ENCODE assay signal across 9 cellular contexts in the genomic region with DNA sequence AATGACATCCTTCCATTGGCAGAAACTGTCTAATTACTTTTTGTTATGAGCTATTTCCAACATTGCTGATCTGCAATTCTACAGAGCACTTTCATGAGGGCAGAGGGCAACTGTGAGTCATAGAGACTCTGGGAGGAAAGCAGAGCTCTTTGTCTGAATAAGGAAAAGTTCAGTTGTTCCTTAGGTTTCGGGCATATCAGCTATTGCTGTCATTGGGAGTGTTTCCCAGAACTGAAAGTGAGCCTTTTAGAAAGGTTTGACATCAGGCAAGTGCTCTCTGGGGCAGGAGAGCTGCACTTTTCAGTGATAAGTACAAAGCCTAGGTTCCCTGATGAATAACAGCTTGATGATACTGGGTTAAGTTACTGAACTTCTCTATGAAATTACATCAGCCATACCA.
DNase-seq lines count a peak whose midpoint lies in the region; ATAC-seq, FAIRE-seq and TF ChIP-seq lines count a peak whose summit lies in the region.
"Had no signal": no experiment of that assay in that cellular context is flagged by ENCODE, and none has a peak within 500 bp of the region (broad histone marks: within the 10 kb centered on the region; RNA-seq: fewer than 3 reads in every experiment).

No MANE protein-coding gene starts in this region.

- peaks cover 7 to 21% of the 10 kb centered on the region in 2 experiments; a peak in 3 of 4 replicates for H3K4me1 ChIP-seq in HCT116 (ENCODE audit: control insufficient read depth in 1 of 2, insufficient read depth in 2 of 2, low read length in 2 of 2)
- H3K4me1 ChIP-seq in breast epithelium = no peaks in the 10 kb centered on the region
- no peaks in the 10 kb centered on the region for H3K4me1 ChIP-seq in kidney (ENCODE audit: control insufficient read depth in 1 of 2, insufficient read depth in 1 of 2, low read depth in 1 of 2, low read length in 2 of 2)
- H3K4me1 ChIP-seq in smooth muscle cell (ENCODE audit: low read depth) = peaks cover 20% of the 10 kb centered on the region

- no peaks in the 10 kb centered on the region for H3K9me2 ChIP-seq in HCT116 (ENCODE audit: insufficient read depth)

- no peak for TF ChIP-seq RAD21 in HCT116 (IDR thresholded peaks at IDR 0.05; ENCODE audit: low read depth)

- TF ChIP-seq POLR2A in HCT116 (IDR thresholded peaks at IDR 0.05; ENCODE audit: borderline replicate concordance, extremely low read depth, insufficient read depth, insufficient read length) (no peak), breast epithelium (IDR thresholded peaks at IDR 0.05) (no peak)

- H3K79me2 ChIP-seq in HCT116 (ENCODE audit: insufficient read depth, low read length) (no peaks in the 10 kb centered on the region), smooth muscle cell (ENCODE audit: low read depth) (no peaks in the 10 kb centered on the region)

- POLR2A ChIA-PET in HCT116 (lab: Charles Lee) = interaction anchor here (0.7 to 2.2 kb wide), 3 partner anchors 9 to 200 kb away, joined by 3 to 11 read pairs (median 6); no protein-coding TSS in a partner anchor

- CTCF ChIA-PET in HCT116 (lab: Charles Lee) = interaction anchor here (1.0 to 1.6 kb wide), 4 partner anchors 9 to 265 kb away, joined by 3 to 4 read pairs (median 4); no protein-coding TSS in a partner anchor

- no peak for FAIRE-seq in kidney (lab: Jason Lieb, UNC)

- H3K9ac ChIP-seq in HCT116 (ENCODE audit: low read length) (no peak overlapping the region), kidney (ENCODE audit: low read length in 2 of 2) (no peak overlapping the region), smooth muscle cell (ENCODE audit: low read depth) (peak overlapping the region; percentile 52)

- H3K36me3 ChIP-seq in HCT116 (ENCODE audit: control insufficient read depth in 1 of 2, insufficient read depth in 2 of 2, low read length in 2 of 2) = no peaks in the 10 kb centered on the region
- no peaks in the 10 kb centered on the region for H3K36me3 ChIP-seq in breast epithelium
- no peaks in the 10 kb centered on the region for H3K36me3 ChIP-seq in kidney (ENCODE audit: control insufficient read depth in 1 of 2, insufficient read depth in 2 of 2, low read length in 2 of 2)
- no peaks in the 10 kb centered on the region for H3K36me3 ChIP-seq in smooth muscle cell (ENCODE audit: low read depth)

- BruUV-seq in HCT116 (replicated peaks; lab: Mats Ljungman, UMichigan) = no TSS peak

- H3K4me2 ChIP-seq in HCT116 (ENCODE audit: low read length) (peak overlapping the region; percentile 45), smooth muscle cell (peak overlapping the region; percentile 54)

- H3K27me3 ChIP-seq in HCT116 (ENCODE audit: insufficient read depth, low read length) (no peaks in the 10 kb centered on the region), breast epithelium (no peaks in the 10 kb centered on the region), smooth muscle cell (ENCODE audit: low read depth) (no peaks in the 10 kb centered on the region)

- peaks cover 16% of the 10 kb centered on the region for H3F3A ChIP-seq in smooth muscle cell (ENCODE audit: low read depth)

- no peak for TF ChIP-seq CTCF in HCT116 (IDR thresholded peaks at IDR 0.05 in 2 of 3, conservative IDR thresholded peaks at IDR 0.05 in 1 of 3; ENCODE audit: borderline replicate concordance in 1 of 3, insufficient read depth in 1 of 3, low read depth in 2 of 3, low read length in 2 of 3)
- no peak for TF ChIP-seq CTCF in breast epithelium (IDR thresholded peaks at IDR 0.05)
- TF ChIP-seq CTCF in kidney (IDR thresholded peaks at IDR 0.05; ENCODE audit: borderline replicate concordance, extremely low read depth, insufficient read depth) = no peak
- no peak for TF ChIP-seq CTCF in smooth muscle cell (IDR thresholded peaks at IDR 0.05; ENCODE audit: borderline replicate concordance, insufficient read depth, poor library complexity, severe bottlenecking)

- DNase-seq in HCT116 (ENCODE audit: low read depth, low spot score) = peak; percentile 61
- no peak for DNase-seq in breast epithelium (ENCODE audit: low spot score in 2 of 2)
- DNase-seq in kidney = no peak
- no peak for DNase-seq in smooth muscle cell (lab: John Stamatoyannopoulos, UW; ENCODE audit: unreplicated experiment)
- no peak for DNase-seq in iPS-NIHi7 (ENCODE audit: extremely low spot score)
- DNase-seq in stimulated activated CD4-positive, alpha-beta T cell treated with anti-CD3 and anti-CD28 coated beads, Interleukin-15, amount 100 ng/mL, for 24 hours = no peak
- no peak for DNase-seq in GM19238 (ENCODE audit: insufficient read length, low spot score)
- DNase-seq: NCI-H345 had no signal

- H4K20me1 ChIP-seq in HCT116 (ENCODE audit: insufficient read depth) (no peaks in the 10 kb centered on the region), smooth muscle cell (ENCODE audit: low read depth) (no peaks in the 10 kb centered on the region)

- H3K9me3 ChIP-seq in HCT116 (ENCODE audit: control insufficient read depth in 1 of 2, insufficient read depth in 1 of 2, low read depth in 1 of 2, low read length in 2 of 2) = no peaks in the 10 kb centered on the region
- no peaks in the 10 kb centered on the region for H3K9me3 ChIP-seq in breast epithelium
- no peaks in the 10 kb centered on the region for H3K9me3 ChIP-seq in kidney (ENCODE audit: control insufficient read depth in 1 of 2, low read length in 2 of 2)
- no peaks in the 10 kb centered on the region for H3K9me3 ChIP-seq in smooth muscle cell (replicated peaks; ENCODE audit: low read depth)

- peak overlapping the region; percentile 81 for H2AFZ ChIP-seq in HCT116 (ENCODE audit: low read depth, low read length, poor library complexity, severe bottlenecking)
- H2AFZ ChIP-seq in smooth muscle cell (ENCODE audit: low read depth) = peak overlapping the region; percentile 89

- H3K27ac ChIP-seq in HCT116 (ENCODE audit: low read depth, low read length) = no peak overlapping the region
- peak overlapping the region; percentile 12 to 88 for H3K27ac ChIP-seq in breast epithelium
- peak overlapping the region; percentile 25 to 71 for H3K27ac ChIP-seq in kidney (ENCODE audit: low read depth in 2 of 2, low read length in 2 of 2)
- H3K27ac ChIP-seq in smooth muscle cell (ENCODE audit: low read depth) = peak overlapping the region; percentile 92

- intact Hi-C loops in HCT116 (cut with micrococcal nuclease) = no loop called here
- intact Hi-C loops in breast epithelium (cut with DNase I; ENCODE audit: low total_unique reads) = no loop called here
- intact Hi-C loops in kidney (cut with DNase I) = no loop called here

- 0% methylated on average over 1 of the region's 1 CpG for WGBS in smooth muscle cell (ENCODE audit: low lambda C conversion rate)

- H3K4me3 ChIP-seq in HCT116 (replicated peaks in 1 of 2; ENCODE audit: low read depth in 1 of 2, low read length in 2 of 2) (0 out of 4 replicates have a peak overlapping the region, but pooled peaks of 1 of the 2 experiments have one; percentile 5), breast epithelium (no peak overlapping the region), kidney (ENCODE audit: low read length in 2 of 2) (no peak overlapping the region), smooth muscle cell (no peak overlapping the region)

- RAD21 ChIA-PET in HCT116 (lab: Charles Lee; ENCODE audit: low non-redundant PET in 1 of 2, low total read pairs in 2 of 2, uncharacterized antibody in 2 of 2, unreplicated experiment in 2 of 2) = no interaction called here

- ATAC-seq in HCT116 = peak; percentile 81
- ATAC-seq in GM21825 (IDR thresholded peaks at IDR 0.05; ENCODE audit: unreplicated experiment) = no peak

TF ChIP-seq in HCT116, 20 proteins besides CTCF, POLR2A, EP300 and RAD21 (continues in another document):
- TF ChIP-seq POLR2AphosphoS5 (IDR thresholded peaks at IDR 0.05; ENCODE audit: low read depth, low read length) (peak; percentile 18; the same call in 1 of the 2 replicates), EGR1 (IDR thresholded peaks at IDR 0.05; ENCODE audit: low read depth) (no peak), YY1 (IDR thresholded peaks at IDR 0.05; ENCODE audit: extremely low read depth, insufficient replicate concordance, low read depth, low read length) (no peak), SRF (IDR thresholded peaks at IDR 0.05; ENCODE audit: low read depth) (peak; percentile 38; the same call in 1 of the 2 replicates), REST (IDR thresholded peaks at IDR 0.05; ENCODE audit: low read depth) (no peak), EZH2phosphoT487 (IDR thresholded peaks at IDR 0.05; ENCODE audit: borderline replicate concordance) (no peak), CEBPB (IDR thresholded peaks at IDR 0.05; ENCODE audit: low read depth) (peak; percentile 45; the same call in 1 of the 2 replicates), EZH2 (IDR thresholded peaks at IDR 0.05) (no peak), SIN3A (IDR thresholded peaks at IDR 0.05; ENCODE audit: low read depth) (no peak), FOSL1 (IDR thresholded peaks at IDR 0.05; ENCODE audit: low read depth) (peak; percentile 76), ZFX (IDR thresholded peaks at IDR 0.05) (no peak), CBX3 (IDR thresholded peaks at IDR 0.05; ENCODE audit: low read depth) (peak; percentile 45; the same call in 1 of the 2 replicates), JUND (IDR thresholded peaks at IDR 0.05) (peak; percentile 59)
